Comparison of ENCODE assay signal across 17 cellular contexts in the genomic region with DNA sequence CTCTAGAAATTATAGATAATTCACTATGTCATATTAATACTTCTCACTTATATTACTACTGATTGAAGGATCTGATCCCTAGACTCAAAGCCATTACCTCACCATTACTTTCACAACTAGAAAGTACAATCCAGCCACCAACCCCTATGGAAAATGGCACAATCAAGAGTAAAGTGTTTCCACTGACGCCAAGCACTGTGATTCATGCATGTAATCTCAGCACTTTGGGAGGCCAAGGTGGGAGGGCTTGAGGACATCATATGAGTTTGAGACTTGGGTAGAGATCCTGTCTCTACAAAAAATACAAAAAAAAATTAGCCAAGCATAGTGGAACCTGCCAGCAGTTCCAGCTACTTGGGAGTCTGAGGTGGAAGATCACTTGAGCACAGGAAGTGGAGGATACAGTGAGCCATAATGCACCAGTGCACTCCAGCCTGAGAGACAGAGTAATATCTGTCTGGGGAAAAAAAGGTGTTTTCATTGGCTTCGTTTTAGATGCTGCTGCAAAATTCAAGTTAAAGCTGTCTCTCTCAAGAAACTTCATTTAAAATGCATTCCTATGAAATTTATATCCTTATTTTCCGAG.
A peak's percentile ranks its signal among the peaks of the same experiment; 100 is the strongest.
DNase-seq lines count a peak whose midpoint lies in the region; ATAC-seq and TF ChIP-seq lines count a peak whose summit lies in the region.
"Had no signal": no experiment of that assay in that cellular context is flagged by ENCODE, and none has a peak within 500 bp of the region (broad histone marks: within the 10 kb centered on the region; RNA-seq: fewer than 3 reads in every experiment).

No MANE protein-coding gene starts in this region.

- H3K27ac ChIP-seq in MM.1S (ENCODE audit: low read length) = no peak overlapping the region

- H3K36me3 ChIP-seq in MM.1S (replicated peaks; ENCODE audit: insufficient read depth, low read length) = no peaks in the 10 kb centered on the region
- H3K36me3 ChIP-seq: HAP-1 had no signal

- peaks cover 36% of the 10 kb centered on the region for H3K4me1 ChIP-seq in MM.1S (ENCODE audit: low read length)

- H2AFZ ChIP-seq in MM.1S (ENCODE audit: low read length) = no peak overlapping the region

- no peaks in the 10 kb centered on the region for H4K20me1 ChIP-seq in MM.1S (ENCODE audit: insufficient read depth, low read length)

- H3F3A ChIP-seq in MM.1S (ENCODE audit: insufficient read depth, low read length) = peaks cover 29% of the 10 kb centered on the region

- ATAC-seq in stimulated activated naive CD8-positive, alpha-beta T cell treated with anti-CD3 and anti-CD28 coated beads, Interleukin-15, Interleukin-2, amounts not matched to agents 100 U/mL and 50 U/mL, for 24 hours = peak; percentile 57
- no peak for ATAC-seq in stimulated activated naive CD8-positive, alpha-beta T cell treated with anti-CD3 and anti-CD28 coated beads, Interleukin-15, amount 100 ng/mL, for 72 hours

- H3K4me3 ChIP-seq in foreskin fibroblast (ENCODE audit: low read depth in 1 of 2, low read length in 2 of 2) = no peak overlapping the region
- H3K4me3 ChIP-seq in MM.1S (ENCODE audit: low read length) = no peak overlapping the region
- H3K4me3 ChIP-seq: HAP-1 had no signal

- H3K4me2 ChIP-seq in MM.1S (ENCODE audit: low read depth, low read length) = no peak overlapping the region

- H3K27me3 Mint-ChIP-seq in stimulated activated naive CD8-positive, alpha-beta T cell treated with anti-CD3 and anti-CD28 coated beads, Interleukin-15, amount 100 ng/mL, for 72 hours = no peaks in the 10 kb centered on the region
- H3K27me3 Mint-ChIP-seq: CD4-positive, CD25-positive, alpha-beta regulatory T cell had no signal

- no peak for DNase-seq in stimulated activated naive CD8-positive, alpha-beta T cell treated with anti-CD3 and anti-CD28 coated beads, Interleukin-15, Interleukin-2, amounts not matched to agents 100 U/mL and 50 U/mL, for 24 hours
- DNase-seq in stimulated activated naive CD8-positive, alpha-beta T cell treated with anti-CD3 and anti-CD28 coated beads, Interleukin-15, amount 100 ng/mL, for 72 hours = no peak
- DNase-seq in NCI-H226 (peak; percentile 93), dermis blood vessel endothelial cell (peak; percentile 28), mucosa of gallbladder (ENCODE audit: low spot score) (no peak), foreskin fibroblast (no peak), MM.1S (no peak)
- DNase-seq: activated CD4-positive, CD25-positive, alpha-beta regulatory T cell treated with anti-CD3 and anti-CD28 coated beads, Interleukin-2, amount 50 U/mL, for 72 hours; activated T-cell treated with anti-CD3 and anti-CD28 coated beads, Interleukin-2, amount 50 U/mL, for 48 hours; CD4-positive, CD25-positive, alpha-beta regulatory T cell; midbrain; NCI-H1436 treated with DMSO at 0.1 percent for 48 hours; NCI-H748 treated with DMSO at 0.1 percent for 48 hours; nucleus accumbens; stimulated activated CD4-positive, alpha-beta T cell treated with anti-CD3 and anti-CD28 coated beads, Interleukin-4, amount 100 ng/mL, for 4 hours had no signal

- TF ChIP-seq CTCF in foreskin fibroblast (IDR thresholded peaks at IDR 0.05; ENCODE audit: low read depth, low read length) (no peak), MM.1S (IDR thresholded peaks at IDR 0.05; ENCODE audit: low read length) (no peak)

- no peaks in the 10 kb centered on the region for H3K79me2 ChIP-seq in MM.1S (ENCODE audit: low read length)

- peaks cover 14% of the 10 kb centered on the region; the same call in 1 of the 2 replicates for H3K27me3 ChIP-seq in MM.1S (replicated peaks; ENCODE audit: insufficient read depth, low read length)

- H3K4me3 Mint-ChIP-seq in stimulated activated naive CD8-positive, alpha-beta T cell treated with anti-CD3 and anti-CD28 coated beads, Interleukin-15, amount 100 ng/mL, for 72 hours = no peak overlapping the region
- H3K4me3 Mint-ChIP-seq: T-helper 1 cell treated with Interleukin-12 subunit alpha and Interleukin-12 subunit beta and Interleukin-4 antibody, amounts not matched to agents 30 μg/mL and 1 μg/mL, for 36 hours had no signal

- no peaks in the 10 kb centered on the region for H3K9me3 ChIP-seq in MM.1S (replicated peaks; ENCODE audit: insufficient read depth, low read length)
- H3K9me3 ChIP-seq: HAP-1 had no signal

- no peaks in the 10 kb centered on the region for H3K9me3 Mint-ChIP-seq in stimulated activated naive CD8-positive, alpha-beta T cell treated with anti-CD3 and anti-CD28 coated beads, Interleukin-15, amount 100 ng/mL, for 72 hours
- H3K9me3 Mint-ChIP-seq: T-helper 1 cell treated with Interleukin-12 subunit alpha and Interleukin-12 subunit beta and Interleukin-4 antibody, amounts not matched to agents 30 μg/mL and 1 μg/mL, for 36 hours had no signal

- no peak overlapping the region for H3K27ac Mint-ChIP-seq in stimulated activated naive CD8-positive, alpha-beta T cell treated with anti-CD3 and anti-CD28 coated beads, Interleukin-15, amount 100 ng/mL, for 72 hours
- H3K27ac Mint-ChIP-seq: CD4-positive, CD25-positive, alpha-beta regulatory T cell; T-helper 1 cell treated with Interleukin-12 subunit alpha and Interleukin-12 subunit beta and Interleukin-4 antibody, amounts not matched to agents 30 μg/mL and 1 μg/mL, for 36 hours had no signal

- no peak overlapping the region for H3K9ac ChIP-seq in MM.1S (ENCODE audit: low read length)

- H3K9me2 ChIP-seq in MM.1S (replicated peaks; ENCODE audit: insufficient read depth, low read length) = no peaks in the 10 kb centered on the region

- H3K4me1 Mint-ChIP-seq in stimulated activated naive CD8-positive, alpha-beta T cell treated with anti-CD3 and anti-CD28 coated beads, Interleukin-15, amount 100 ng/mL, for 72 hours = peaks cover 24% of the 10 kb centered on the region

Comparison
In these comparisons a context has a peak if more than half of its experiments do, and no peak if none do; other contexts are left out.
1. DNase-seq: peak in NCI-H226 (single experiment) and dermis blood vessel endothelial cell (single experiment); none in stimulated activated naive CD8-positive, alpha-beta T cell treated with anti-CD3 and anti-CD28 coated beads, Interleukin-15, Interleukin-2, amounts not matched to agents 100 U/mL and 50 U/mL, for 24 hours (single experiment), stimulated activated naive CD8-positive, alpha-beta T cell treated with anti-CD3 and anti-CD28 coated beads, Interleukin-15, amount 100 ng/mL, for 72 hours (0 of 2), mucosa of gallbladder (single experiment), foreskin fibroblast (0 of 2) and MM.1S (single experiment).